ENCODE assay signal across 1 cellular context in genomic region chr3:29429055-29429454, GRCh38.
TF ChIP-seq lines count a peak whose summit lies in the region.

No MANE protein-coding gene starts in this region.

TF ChIP-seq in GM23338, 12 proteins besides CTCF, POLR2A, EP300 and RAD21 (continued from another document):
- no peak for TF ChIP-seq ZNF462 (CRISPR knock-in tag; IDR thresholded peaks at IDR 0.05)
- no peak for TF ChIP-seq CREB1 (CRISPR knock-in tag; IDR thresholded peaks at IDR 0.05; ENCODE audit: low read depth)
- TF ChIP-seq EZH2phosphoT487 (IDR thresholded peaks at IDR 0.05; ENCODE audit: unreplicated experiment), result no peak
- TF ChIP-seq ZNF114 (CRISPR knock-in tag; IDR thresholded peaks at IDR 0.05), result no peak
- TF ChIP-seq NANOG (IDR thresholded peaks at IDR 0.05; ENCODE audit: borderline replicate concordance), result no peak
- TF ChIP-seq POLR2AphosphoS5 (IDR thresholded peaks at IDR 0.05; ENCODE audit: low read depth), result no peak
- TF ChIP-seq, protein P1, sequence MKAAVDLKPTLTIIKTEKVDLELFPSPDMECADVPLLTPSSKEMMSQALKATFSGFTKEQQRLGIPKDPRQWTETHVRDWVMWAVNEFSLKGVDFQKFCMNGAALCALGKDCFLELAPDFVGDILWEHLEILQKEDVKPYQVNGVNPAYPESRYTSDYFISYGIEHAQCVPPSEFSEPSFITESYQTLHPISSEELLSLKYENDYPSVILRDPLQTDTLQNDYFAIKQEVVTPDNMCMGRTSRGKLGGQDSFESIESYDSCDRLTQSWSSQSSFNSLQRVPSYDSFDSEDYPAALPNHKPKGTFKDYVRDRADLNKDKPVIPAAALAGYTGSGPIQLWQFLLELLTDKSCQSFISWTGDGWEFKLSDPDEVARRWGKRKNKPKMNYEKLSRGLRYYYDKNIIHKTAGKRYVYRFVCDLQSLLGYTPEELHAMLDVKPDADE (IDR thresholded peaks at IDR 0.05), result no peak
